In genomic region chr20:9203081-9203447, GRCh38 we compare ENCODE assay signal across 22 cellular contexts.
DNase-seq lines count a peak whose midpoint lies in the region; ATAC-seq and TF ChIP-seq lines count a peak whose summit lies in the region.
"Had no signal": no experiment of that assay in that cellular context is flagged by ENCODE, and none has a peak within 500 bp of the region (broad histone marks: within the 10 kb centered on the region; RNA-seq: fewer than 3 reads in every experiment).

No MANE protein-coding gene starts in this region.

- peaks cover 0 to 3% of the 10 kb centered on the region in 2 donors for H3K27me3 Mint-ChIP-seq in natural killer cell (ENCODE audit: low read depth in 2 of 2)

- intact Hi-C loops in natural killer cell (cut with micrococcal nuclease), result no loop called here

- TF ChIP-seq CTCF in foreskin fibroblast (IDR thresholded peaks at IDR 0.05; ENCODE audit: low read depth, low read length), result no peak
- TF ChIP-seq CTCF in natural killer cell (IDR thresholded peaks at IDR 0.05), result no peak

- no peaks in the 10 kb centered on the region for H3K4me1 Mint-ChIP-seq in natural killer cell

- no peak overlapping the region for H3K4me3 Mint-ChIP-seq in natural killer cell
- H3K4me3 Mint-ChIP-seq: CD14-positive monocyte; H9; T-helper 1 cell treated with Interleukin-12 subunit alpha and Interleukin-12 subunit beta and Interleukin-4 antibody, amounts not matched to agents 30 μg/mL and 1 μg/mL, for 36 hours had no signal

- peaks cover 3 to 4% of the 10 kb centered on the region in 2 donors for H3K9me3 Mint-ChIP-seq in natural killer cell
- H3K9me3 Mint-ChIP-seq: H9 had no signal

- ATAC-seq in natural killer cell (no peak), HG02884 (IDR thresholded peaks at IDR 0.05; ENCODE audit: unreplicated experiment) (no peak), GM19467 (IDR thresholded peaks at IDR 0.05; ENCODE audit: unreplicated experiment) (no peak)

- H3K4me3 ChIP-seq in foreskin fibroblast (ENCODE audit: low read depth in 1 of 2, low read length in 2 of 2), result no peak overlapping the region
- H3K4me3 ChIP-seq: Peyer's patch had no signal

- no peaks in the 10 kb centered on the region for H3K36me3 Mint-ChIP-seq in natural killer cell
- H3K36me3 Mint-ChIP-seq: CD14-positive monocyte had no signal

- no peak overlapping the region for H3K27ac Mint-ChIP-seq in natural killer cell
- H3K27ac Mint-ChIP-seq: CD14-positive monocyte; T-helper 1 cell treated with Interleukin-12 subunit alpha and Interleukin-12 subunit beta and Interleukin-4 antibody, amounts not matched to agents 30 μg/mL and 1 μg/mL, for 36 hours had no signal

- DNase-seq in EH (ENCODE audit: low read depth), result peak; percentile 68
- peak; percentile 23 for DNase-seq in HS-5 (ENCODE audit: low read depth)
- DNase-seq in RPMI7951 (ENCODE audit: low read depth), result peak; percentile 55
- DNase-seq in foreskin fibroblast, result peak; percentile 36 to 58
- no peak for DNase-seq in natural killer cell
- DNase-seq in stimulated activated CD4-positive, alpha-beta T cell treated with anti-CD3 and anti-CD28 coated beads, Interleukin-4, amount 100 ng/mL, for 1 hour, result no peak
- DNase-seq: AML-193, COR-L47, DMS79 treated with DMSO at 0.1 percent for 48 hours, GF-D8, H9, KBM-7, NCI-H1048, NCI-H146, NCI-H2081, NCI-H510A treated with DMSO at 0.1 percent for 48 hours, Peyer's patch, SIG-M5 had no signal

Comparison
In these comparisons a context has a peak if more than half of its experiments do, and no peak if none do; other contexts are left out.
1. DNase-seq: peak in EH (single experiment), HS-5 (single experiment), RPMI7951 (single experiment) and foreskin fibroblast (2 of 2); none in natural killer cell (single experiment) and stimulated activated CD4-positive, alpha-beta T cell treated with anti-CD3 and anti-CD28 coated beads, Interleukin-4, amount 100 ng/mL, for 1 hour (single experiment).